In the genomic region with DNA sequence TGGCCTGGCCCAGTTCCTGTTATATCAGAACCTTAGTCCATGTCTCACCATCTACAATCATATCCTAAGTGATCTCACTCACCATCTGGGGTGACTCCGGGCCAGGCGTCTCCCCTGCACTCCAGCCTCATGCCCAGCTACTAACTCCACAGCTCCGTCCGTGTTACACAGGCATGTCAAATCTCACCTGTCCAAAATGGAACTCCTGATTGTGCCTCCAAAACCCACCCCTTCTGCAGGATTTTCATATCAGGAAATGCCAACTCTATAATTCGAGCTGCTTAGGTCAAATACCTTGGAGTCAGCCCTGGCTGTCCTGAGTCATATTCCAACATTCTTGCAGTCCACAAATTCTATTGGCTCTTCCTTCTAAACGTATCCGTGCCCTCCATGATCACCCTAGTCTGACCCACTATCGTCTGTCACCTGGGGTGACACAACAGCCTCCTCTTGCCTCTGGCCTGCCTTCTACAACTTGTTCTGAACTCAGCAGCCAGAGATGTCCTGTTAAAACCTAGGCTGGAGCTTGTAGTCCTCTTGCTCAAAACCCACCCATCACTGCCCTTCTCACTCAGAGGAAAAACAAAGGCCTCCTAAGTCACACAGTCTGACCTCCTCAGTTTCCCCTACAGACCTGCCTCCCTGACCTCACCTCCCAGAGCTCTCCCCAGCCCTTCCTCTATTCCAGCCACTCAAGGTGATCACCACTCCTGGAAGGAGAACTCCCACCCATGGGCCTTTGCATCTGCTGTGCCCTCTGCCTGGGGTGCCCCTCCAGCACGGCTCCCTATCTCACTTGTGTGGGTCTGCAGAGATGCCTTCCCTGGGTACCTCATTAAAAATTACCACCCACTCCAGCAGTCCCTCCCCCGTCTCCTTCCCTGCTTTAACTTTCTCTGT, we compare ENCODE assay signal across 10 cellular contexts.
DNase-seq lines count a peak whose midpoint lies in the region; ATAC-seq and TF ChIP-seq lines count a peak whose summit lies in the region.
"Had no signal": no experiment of that assay in that cellular context is flagged by ENCODE, and none has a peak within 500 bp of the region (broad histone marks: within the 10 kb centered on the region; RNA-seq: fewer than 3 reads in every experiment).

No MANE protein-coding gene starts in this region.

- H3K9me3 Mint-ChIP-seq in Calu3 (ENCODE audit: low read depth, unreplicated experiment): no peaks in the 10 kb centered on the region
- H3K9me3 Mint-ChIP-seq in osteocyte (ENCODE audit: unreplicated experiment): no peaks in the 10 kb centered on the region

- TF ChIP-seq CTCF in Calu3 (IDR thresholded peaks at IDR 0.05; ENCODE audit: unreplicated experiment) (no peak), epithelial cell of esophagus (IDR thresholded peaks at IDR 0.05; ENCODE audit: insufficient read depth, low read depth, low read length, missing control alignments) (no peak), osteocyte (IDR thresholded peaks at IDR 0.05) (no peak)

- H3K27me3 Mint-ChIP-seq in Calu3 (ENCODE audit: unreplicated experiment) (peaks cover under 1% of the 10 kb centered on the region), osteocyte (ENCODE audit: unreplicated experiment) (no peaks in the 10 kb centered on the region)

- H3K4me3 Mint-ChIP-seq in Calu3 (ENCODE audit: low read depth, unreplicated experiment) (no peak overlapping the region), osteocyte (ENCODE audit: unreplicated experiment) (no peak overlapping the region)

- no peak for ATAC-seq in HG02571 (IDR thresholded peaks at IDR 0.05; ENCODE audit: unreplicated experiment)
- no peak for ATAC-seq in HG02588 (IDR thresholded peaks at IDR 0.05; ENCODE audit: unreplicated experiment)
- no peak for ATAC-seq in HG03095 (IDR thresholded peaks at IDR 0.05; ENCODE audit: unreplicated experiment)
- ATAC-seq in HG03442 (IDR thresholded peaks at IDR 0.05; ENCODE audit: unreplicated experiment): no peak

- no peak overlapping the region for H3K4me3 ChIP-seq in epithelial cell of esophagus (ENCODE audit: low read length)

- H3K36me3 Mint-ChIP-seq in Calu3 (ENCODE audit: insufficient read depth, unreplicated experiment) (no peaks in the 10 kb centered on the region), osteocyte (ENCODE audit: unreplicated experiment) (no peaks in the 10 kb centered on the region)

- intact Hi-C loops in Calu3 (cut with micrococcal nuclease; ENCODE audit: unreplicated experiment): no loop called here

- BruUV-seq in Calu3 (replicated peaks; lab: Mats Ljungman, UMichigan): no TSS peak

- H3K27ac Mint-ChIP-seq in Calu3 (ENCODE audit: unreplicated experiment): peak overlapping the region; percentile 72
- H3K27ac Mint-ChIP-seq in osteocyte (ENCODE audit: unreplicated experiment): peak overlapping the region; percentile 36

- CTCF ChIA-PET in Calu3 (lab: Charles Lee): interaction anchor here (1.5 kb wide), 1 partner anchor 18 kb away, joined by 4 read pairs; no protein-coding TSS in a partner anchor

- no peak for DNase-seq in Calu3
- peak; percentile 62 for DNase-seq in RPMI7951 (ENCODE audit: low read depth)
- peak; percentile 79 for DNase-seq in epithelial cell of esophagus (ENCODE audit: low read depth)
- no peak for DNase-seq in osteocyte (ENCODE audit: extremely low spot score, unreplicated experiment)
- DNase-seq: activated gamma-delta T cell, WERI-Rb-1 had no signal

- H3K4me1 Mint-ChIP-seq in Calu3 (ENCODE audit: low read depth, unreplicated experiment): peaks cover 39% of the 10 kb centered on the region
- peaks cover 59% of the 10 kb centered on the region for H3K4me1 Mint-ChIP-seq in osteocyte (ENCODE audit: unreplicated experiment)

Comparison
In these comparisons a context has a peak if more than half of its experiments do, and no peak if none do; other contexts are left out.
1. DNase-seq: peak in RPMI7951 (single experiment) and epithelial cell of esophagus (single experiment); none in Calu3 (single experiment) and osteocyte (single experiment).